ENCODE assay signal across 1 cellular context in genomic region chr2:62202729-62203128, GRCh38.
TF ChIP-seq lines count a peak whose summit lies in the region.

No MANE protein-coding gene starts in this region.

TF ChIP-seq in WTC11, 78 proteins besides CTCF, POLR2A, EP300 and RAD21 (continued from another document):
- TF ChIP-seq, protein P1, sequence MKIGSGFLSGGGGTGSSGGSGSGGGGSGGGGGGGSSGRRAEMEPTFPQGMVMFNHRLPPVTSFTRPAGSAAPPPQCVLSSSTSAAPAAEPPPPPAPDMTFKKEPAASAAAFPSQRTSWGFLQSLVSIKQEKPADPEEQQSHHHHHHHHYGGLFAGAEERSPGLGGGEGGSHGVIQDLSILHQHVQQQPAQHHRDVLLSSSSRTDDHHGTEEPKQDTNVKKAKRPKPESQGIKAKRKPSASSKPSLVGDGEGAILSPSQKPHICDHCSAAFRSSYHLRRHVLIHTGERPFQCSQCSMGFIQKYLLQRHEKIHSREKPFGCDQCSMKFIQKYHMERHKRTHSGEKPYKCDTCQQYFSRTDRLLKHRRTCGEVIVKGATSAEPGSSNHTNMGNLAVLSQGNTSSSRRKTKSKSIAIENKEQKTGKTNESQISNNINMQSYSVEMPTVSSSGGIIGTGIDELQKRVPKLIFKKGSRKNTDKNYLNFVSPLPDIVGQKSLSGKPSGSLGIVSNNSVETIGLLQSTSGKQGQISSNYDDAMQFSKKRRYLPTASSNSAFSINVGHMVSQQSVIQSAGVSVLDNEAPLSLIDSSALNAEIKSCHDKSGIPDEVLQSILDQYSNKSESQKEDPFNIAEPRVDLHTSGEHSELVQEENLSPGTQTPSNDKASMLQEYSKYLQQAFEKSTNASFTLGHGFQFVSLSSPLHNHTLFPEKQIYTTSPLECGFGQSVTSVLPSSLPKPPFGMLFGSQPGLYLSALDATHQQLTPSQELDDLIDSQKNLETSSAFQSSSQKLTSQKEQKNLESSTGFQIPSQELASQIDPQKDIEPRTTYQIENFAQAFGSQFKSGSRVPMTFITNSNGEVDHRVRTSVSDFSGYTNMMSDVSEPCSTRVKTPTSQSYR (CRISPR knock-in tag; IDR thresholded peaks at IDR 0.05) = no peak
- TF ChIP-seq TEAD4 (CRISPR knock-in tag; IDR thresholded peaks at IDR 0.05) (no peak), MXD4 (CRISPR knock-in tag; IDR thresholded peaks at IDR 0.05; ENCODE audit: borderline replicate concordance) (no peak), ATF1 (CRISPR knock-in tag; IDR thresholded peaks at IDR 0.05) (no peak), EMX1 (CRISPR knock-in tag; IDR thresholded peaks at IDR 0.05) (no peak), ZBTB21 (CRISPR knock-in tag; IDR thresholded peaks at IDR 0.05; ENCODE audit: borderline replicate concordance) (no peak), ELF4 (CRISPR knock-in tag; IDR thresholded peaks at IDR 0.05; ENCODE audit: low read depth) (no peak), RORB (CRISPR knock-in tag; IDR thresholded peaks at IDR 0.05) (no peak)
- TF ChIP-seq, protein P2, sequence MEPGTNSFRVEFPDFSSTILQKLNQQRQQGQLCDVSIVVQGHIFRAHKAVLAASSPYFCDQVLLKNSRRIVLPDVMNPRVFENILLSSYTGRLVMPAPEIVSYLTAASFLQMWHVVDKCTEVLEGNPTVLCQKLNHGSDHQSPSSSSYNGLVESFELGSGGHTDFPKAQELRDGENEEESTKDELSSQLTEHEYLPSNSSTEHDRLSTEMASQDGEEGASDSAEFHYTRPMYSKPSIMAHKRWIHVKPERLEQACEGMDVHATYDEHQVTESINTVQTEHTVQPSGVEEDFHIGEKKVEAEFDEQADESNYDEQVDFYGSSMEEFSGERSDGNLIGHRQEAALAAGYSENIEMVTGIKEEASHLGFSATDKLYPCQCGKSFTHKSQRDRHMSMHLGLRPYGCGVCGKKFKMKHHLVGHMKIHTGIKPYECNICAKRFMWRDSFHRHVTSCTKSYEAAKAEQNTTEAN (CRISPR knock-in tag; IDR thresholded peaks at IDR 0.05) = no peak
